In the genomic region with DNA sequence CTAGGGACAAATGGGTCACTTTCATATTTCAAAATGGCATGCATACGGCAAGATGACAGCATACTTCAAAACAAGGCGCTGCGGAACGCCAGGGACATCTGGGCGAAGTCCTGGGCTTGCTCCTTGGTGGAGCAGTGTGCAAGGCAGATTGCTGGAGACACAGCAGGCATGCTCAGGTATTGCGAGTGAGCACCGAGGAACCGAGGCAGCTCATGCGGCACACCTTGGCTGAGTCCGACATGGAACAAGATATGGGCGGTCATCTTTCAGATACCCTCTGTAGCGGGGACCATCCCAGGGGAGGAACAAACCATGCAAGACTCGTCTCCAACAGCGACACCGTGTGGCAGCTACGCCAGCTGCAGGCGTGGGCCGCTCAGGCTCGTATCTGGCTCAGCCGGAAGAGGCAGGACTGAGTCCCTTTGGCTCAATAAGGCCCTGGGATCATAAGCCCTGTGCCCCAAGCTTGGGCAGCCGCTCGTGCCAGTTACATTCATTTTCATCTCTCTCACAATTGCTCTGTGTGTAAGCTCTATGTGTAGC, we compare ENCODE assay signal across 10 cellular contexts.
DNase-seq lines count a peak whose midpoint lies in the region; ATAC-seq, FAIRE-seq and TF ChIP-seq lines count a peak whose summit lies in the region.
"Had no signal": no experiment of that assay in that cellular context is flagged by ENCODE, and none has a peak within 500 bp of the region (broad histone marks: within the 10 kb centered on the region; RNA-seq: fewer than 3 reads in every experiment).

No MANE protein-coding gene starts in this region.

- H3K4me2 ChIP-seq in SK-N-SH = no peak overlapping the region
- no peak overlapping the region for H3K4me2 ChIP-seq in GM23338
- H3K4me2 ChIP-seq in K562 (ENCODE audit: insufficient read depth, low read length) = no peak overlapping the region

- no TSS peak for BruUV-seq in K562 (replicated peaks; lab: Mats Ljungman, UMichigan)

- H3K9ac ChIP-seq in SK-N-SH = no peak overlapping the region
- H3K9ac ChIP-seq in K562 (ENCODE audit: insufficient read depth in 1 of 2, low read depth in 2 of 2, low read length in 2 of 2) = no peak overlapping the region

- ATAC-seq in SK-N-SH treated with all-trans-retinoic acid at 6 μM for 48 hours (no peak), GM23338 (peak; percentile 94), K562 (peak; percentile 90), GM19455 (IDR thresholded peaks at IDR 0.05; ENCODE audit: unreplicated experiment) (no peak)
- ATAC-seq: sciatic nerve had no signal

- TF ChIP-seq POLR2A in K562 (conservative IDR thresholded peaks at IDR 0.05) = no peak

- no peaks in the 10 kb centered on the region for H4K20me1 ChIP-seq in SK-N-SH (ENCODE audit: insufficient read depth)
- H4K20me1 ChIP-seq in GM23338 (replicated peaks; ENCODE audit: insufficient read depth) = no peaks in the 10 kb centered on the region
- no peaks in the 10 kb centered on the region for H4K20me1 ChIP-seq in K562 (replicated peaks; ENCODE audit: control insufficient read depth, insufficient read depth, low read length)

- H2AFZ ChIP-seq in SK-N-SH (ENCODE audit: low read depth) (no peak overlapping the region), GM23338 (peak overlapping the region; percentile 87), K562 (ENCODE audit: low read depth, low read length) (no peak overlapping the region; the same call in 1 of the 2 replicates)

- H3K27ac Mint-ChIP-seq in GM23338 = no peak overlapping the region
- H3K27ac Mint-ChIP-seq: memory B cell had no signal

- H3K79me2 ChIP-seq in SK-N-SH (ENCODE audit: insufficient read depth) = no peaks in the 10 kb centered on the region
- no peaks in the 10 kb centered on the region for H3K79me2 ChIP-seq in GM23338 (replicated peaks; ENCODE audit: insufficient read depth)
- no peaks in the 10 kb centered on the region for H3K79me2 ChIP-seq in K562 (ENCODE audit: control insufficient read depth, insufficient read depth, low read length)

- H3K27me3 ChIP-seq in SK-N-SH (ENCODE audit: insufficient read depth) (no peaks in the 10 kb centered on the region), GM23338 (ENCODE audit: insufficient read depth) (no peaks in the 10 kb centered on the region), K562 (ENCODE audit: control insufficient read depth in 2 of 2, insufficient read depth in 2 of 2, low read length in 2 of 2) (peaks cover 0 to 29% of the 10 kb centered on the region in 2 experiments; a peak in 3 of 5 replicates)

- H3K4me3 ChIP-seq in SK-N-SH (ENCODE audit: low read depth in 2 of 2, low read length in 1 of 2) (no peak overlapping the region), GM23338 (no peak overlapping the region), K562 (no peak overlapping the region)

- no peak for FAIRE-seq in K562 (lab: Jason Lieb, UNC)

- no peak overlapping the region for H3K27ac ChIP-seq in SK-N-SH (ENCODE audit: low read depth in 2 of 2, low read length in 1 of 2)
- no peak overlapping the region for H3K27ac ChIP-seq in GM23338 (ENCODE audit: low read depth)
- no peak overlapping the region for H3K27ac ChIP-seq in K562 (ENCODE audit: extremely low read depth, low read depth, low read length)

- intact Hi-C loops in K562 (cut with micrococcal nuclease) = no loop called here

- peaks cover 6% of the 10 kb centered on the region for H3K36me3 Mint-ChIP-seq in GM23338 (ENCODE audit: low read depth)
- H3K36me3 Mint-ChIP-seq: memory B cell had no signal

- H3K4me3 Mint-ChIP-seq in GM23338 = no peak overlapping the region
- H3K4me3 Mint-ChIP-seq: memory B cell had no signal

- in situ Hi-C loops in K562 (cut with MboI) = no loop called here

- TF ChIP-seq EP300 in SK-N-SH (IDR thresholded peaks at IDR 0.05; ENCODE audit: borderline replicate concordance in 1 of 2, low read depth in 1 of 2, low read length in 1 of 2) (no peak), K562 (IDR thresholded peaks at IDR 0.05; ENCODE audit: low read length) (no peak)

- CTCF ChIA-PET in SK-N-SH (lab: Yijun Ruan, JAX) = no interaction called here
- CTCF ChIA-PET in K562 (lab: Yijun Ruan, JAX; ENCODE audit: low intra/inter-chr PET ratio) = no interaction called here

- no peaks in the 10 kb centered on the region for H3K27me3 Mint-ChIP-seq in GM23338 (ENCODE audit: insufficient read depth, low read depth, poor library complexity)

- H3K36me3 ChIP-seq in SK-N-SH (replicated peaks in 1 of 2; ENCODE audit: control insufficient read depth in 1 of 2, insufficient read depth in 2 of 2, low read length in 1 of 2) (no peaks in the 10 kb centered on the region), GM23338 (ENCODE audit: insufficient read depth) (no peaks in the 10 kb centered on the region), K562 (ENCODE audit: control insufficient read depth, insufficient read depth, low read length) (no peaks in the 10 kb centered on the region)

- TF ChIP-seq RAD21 in SK-N-SH (IDR thresholded peaks at IDR 0.05; ENCODE audit: low read length) (no peak), K562 (CRISPR knock-in tag; conservative IDR thresholded peaks at IDR 0.05 in 1 of 2, IDR thresholded peaks at IDR 0.05 in 1 of 2) (peak in 1 of 2 experiments; percentile 49; a peak in 2 of 4 replicates)

- H3K4me1 Mint-ChIP-seq in GM23338 = no peaks in the 10 kb centered on the region; the same call in 2 of the 3 replicates
- H3K4me1 Mint-ChIP-seq: memory B cell had no signal

- 94% methylated on average over 8 of the region's 22 CpGs for WGBS in SK-N-SH (ENCODE audit: low lambda C conversion rate)
- WGBS in K562 (ENCODE audit: insufficient coverage, low coverage, missing lambda C conversion rate) = 42% methylated on average over 20 of the region's 22 CpGs

- H3K9me3 ChIP-seq in SK-N-SH (no peaks in the 10 kb centered on the region), K562 (replicated peaks; ENCODE audit: control insufficient read depth, insufficient read depth, low read depth, low read length) (peaks cover 2% of the 10 kb centered on the region; the same call in 1 of the 2 replicates)

- peaks cover 6% of the 10 kb centered on the region for H3K9me3 Mint-ChIP-seq in GM23338

- no peaks in the 10 kb centered on the region for H3K9me1 ChIP-seq in K562 (ENCODE audit: control insufficient read depth, insufficient read depth, low read length)

- H3K4me1 ChIP-seq in SK-N-SH (ENCODE audit: control insufficient read depth in 1 of 2, insufficient read depth in 2 of 2, low read depth in 1 of 2, low read length in 1 of 2) = no peaks in the 10 kb centered on the region
- H3K4me1 ChIP-seq in GM23338 (ENCODE audit: insufficient read depth) = no peaks in the 10 kb centered on the region
- no peaks in the 10 kb centered on the region; a peak in 1 of 5 replicates for H3K4me1 ChIP-seq in K562 (replicated peaks in 1 of 2; ENCODE audit: control insufficient read depth in 2 of 2, insufficient read depth in 2 of 2, low read length in 2 of 2)

- DNase-seq in SK-N-SH (no peak), GM23338 (ENCODE audit: low spot score) (peak; percentile 88), K562 (ENCODE audit: extremely low read depth in 1 of 4, low spot score in 3 of 4) (peak; percentile 39 to 55 (median 48)), mesenteric fat pad (ENCODE audit: low spot score) (peak; percentile 82), NOMO-1 (lab: John Stamatoyannopoulos, UW; ENCODE audit: unreplicated experiment in 2 of 2) (no peak), epidermal melanocyte (ENCODE audit: insufficient read length, low spot score) (no peak)

- peak; percentile 32 for TF ChIP-seq CTCF in SK-N-SH (IDR thresholded peaks at IDR 0.05)
- TF ChIP-seq CTCF in GM23338 (conservative IDR thresholded peaks at IDR 0.05; ENCODE audit: low read depth in 2 of 2) = peak; percentile 94 to 98
- peak; percentile 61 to 92 (median 78) for TF ChIP-seq CTCF in K562 (IDR thresholded peaks at IDR 0.05 in 2 of 3, conservative IDR thresholded peaks at IDR 0.05 in 1 of 3; ENCODE audit: insufficient read depth in 2 of 3, low read depth in 1 of 3, low read length in 3 of 3)

- H3F3A ChIP-seq in SK-N-SH (replicated peaks; ENCODE audit: insufficient read depth) (no peaks in the 10 kb centered on the region), GM23338 (replicated peaks; ENCODE audit: low read depth) (no peaks in the 10 kb centered on the region)

- POLR2A ChIA-PET in SK-N-SH (lab: Yijun Ruan, JAX) (no interaction called here), K562 (lab: Yijun Ruan, JAX) (no interaction called here)

- H3K9me2 ChIP-seq in SK-N-SH = no peaks in the 10 kb centered on the region
- H3K9me2 ChIP-seq in GM23338 (ENCODE audit: insufficient read depth) = no peaks in the 10 kb centered on the region

TF ChIP-seq in SK-N-SH, 30 proteins besides CTCF, POLR2A, EP300 and RAD21 (continues in another document):
- TF ChIP-seq MXI1 (IDR thresholded peaks at IDR 0.05; ENCODE audit: low read depth, low read length) (no peak), FOXJ3 (CRISPR knock-in tag; IDR thresholded peaks at IDR 0.05) (no peak)

TF ChIP-seq in GM23338, 12 proteins besides CTCF, POLR2A, EP300 and RAD21 (continues in another document):
- TF ChIP-seq CREB1 (CRISPR knock-in tag; IDR thresholded peaks at IDR 0.05; ENCODE audit: low read depth) = no peak
- no peak for TF ChIP-seq STAT1 (IDR thresholded peaks at IDR 0.05; ENCODE audit: unreplicated experiment)
- TF ChIP-seq JUNB (IDR thresholded peaks at IDR 0.05; ENCODE audit: unreplicated experiment) = no peak
- no peak for TF ChIP-seq EZH2phosphoT487 (IDR thresholded peaks at IDR 0.05; ENCODE audit: unreplicated experiment)
- TF ChIP-seq, protein P1, sequence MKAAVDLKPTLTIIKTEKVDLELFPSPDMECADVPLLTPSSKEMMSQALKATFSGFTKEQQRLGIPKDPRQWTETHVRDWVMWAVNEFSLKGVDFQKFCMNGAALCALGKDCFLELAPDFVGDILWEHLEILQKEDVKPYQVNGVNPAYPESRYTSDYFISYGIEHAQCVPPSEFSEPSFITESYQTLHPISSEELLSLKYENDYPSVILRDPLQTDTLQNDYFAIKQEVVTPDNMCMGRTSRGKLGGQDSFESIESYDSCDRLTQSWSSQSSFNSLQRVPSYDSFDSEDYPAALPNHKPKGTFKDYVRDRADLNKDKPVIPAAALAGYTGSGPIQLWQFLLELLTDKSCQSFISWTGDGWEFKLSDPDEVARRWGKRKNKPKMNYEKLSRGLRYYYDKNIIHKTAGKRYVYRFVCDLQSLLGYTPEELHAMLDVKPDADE (IDR thresholded peaks at IDR 0.05) = no peak

TF ChIP-seq in K562, 482 proteins besides CTCF, POLR2A, EP300 and RAD21 (continues in another document):
- TF ChIP-seq EGR1 (conservative IDR thresholded peaks at IDR 0.05) (peak; percentile 47), TEAD1 (CRISPR knock-in tag; IDR thresholded peaks at IDR 0.05) (peak in 1 of 2 experiments; percentile 86; a peak in 1 of 4 replicates), E2F3 (CRISPR knock-in tag; IDR thresholded peaks at IDR 0.05) (no peak)
- TF ChIP-seq, protein P2, sequence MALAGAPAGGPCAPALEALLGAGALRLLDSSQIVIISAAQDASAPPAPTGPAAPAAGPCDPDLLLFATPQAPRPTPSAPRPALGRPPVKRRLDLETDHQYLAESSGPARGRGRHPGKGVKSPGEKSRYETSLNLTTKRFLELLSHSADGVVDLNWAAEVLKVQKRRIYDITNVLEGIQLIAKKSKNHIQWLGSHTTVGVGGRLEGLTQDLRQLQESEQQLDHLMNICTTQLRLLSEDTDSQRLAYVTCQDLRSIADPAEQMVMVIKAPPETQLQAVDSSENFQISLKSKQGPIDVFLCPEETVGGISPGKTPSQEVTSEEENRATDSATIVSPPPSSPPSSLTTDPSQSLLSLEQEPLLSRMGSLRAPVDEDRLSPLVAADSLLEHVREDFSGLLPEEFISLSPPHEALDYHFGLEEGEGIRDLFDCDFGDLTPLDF (CRISPR knock-in tag; IDR thresholded peaks at IDR 0.05) = no peak

Comparison
In these comparisons a context has a peak if more than half of its experiments do, and no peak if none do; other contexts are left out.
1. DNase-seq: peak in GM23338 (single experiment), K562 (4 of 4) and mesenteric fat pad (single experiment); none in SK-N-SH (single experiment), NOMO-1 (0 of 2) and epidermal melanocyte (single experiment).
2. CTCF ChIP-seq: peak in every context shown above with its lines; median percentile 96 in GM23338; 78 in K562; 32 in SK-N-SH.
3. ATAC-seq: peak in GM23338 (single experiment) and K562 (single experiment); none in SK-N-SH treated with all-trans-retinoic acid at 6 μM for 48 hours (single experiment) and GM19455 (single experiment).